ENCODE assay signal across 8 cellular contexts in genomic region chr4:147518846-147519767, GRCh38. TPM values are rescaled to one million over a fixed set of nuclear protein-coding genes. Genes with fewer than 3 reads are reported as not detected.
DNase-seq lines count a peak whose midpoint lies in the region; ATAC-seq and TF ChIP-seq lines count a peak whose summit lies in the region.

No MANE protein-coding gene starts in this region.

- TF ChIP-seq CTCF in epithelial cell of proximal tubule (conservative IDR thresholded peaks at IDR 0.05; ENCODE audit: low read depth, low read length) (peak; percentile 98), nephron (IDR thresholded peaks at IDR 0.05; ENCODE audit: unreplicated experiment in 3 of 3) (peak; percentile 71 to 81 (median 80)), type B pancreatic cell (conservative IDR thresholded peaks at IDR 0.05) (peak; percentile 90)

- DNase-seq in CMK (ENCODE audit: low read depth) (peak; percentile 31), NCI-H2171 treated with DMSO at 0.1 percent for 48 hours (lab: John Stamatoyannopoulos, UW) (peak; percentile 44), epithelial cell of proximal tubule (ENCODE audit: low read depth) (peak; percentile 29), type B pancreatic cell (ENCODE audit: extremely low spot score, unreplicated experiment) (no peak)
- DNase-seq in activated CD4-positive, alpha-beta memory T cell treated with anti-CD3 and anti-CD28 coated beads for 36 hours, result peak; percentile 57

- H3K27me3 Mint-ChIP-seq in activated CD4-positive, alpha-beta memory T cell treated with anti-CD3 and anti-CD28 coated beads for 36 hours, result peaks cover 6% of the 10 kb centered on the region
- no peaks in the 10 kb centered on the region for H3K27me3 Mint-ChIP-seq in nephron (ENCODE audit: low read depth)
- no peaks in the 10 kb centered on the region for H3K27me3 Mint-ChIP-seq in type B pancreatic cell

- ATAC-seq in GM18873 (IDR thresholded peaks at IDR 0.05; ENCODE audit: low FRiP score, unreplicated experiment), result peak; percentile 80
- ATAC-seq in HG03060 (IDR thresholded peaks at IDR 0.05; ENCODE audit: low read depth, unreplicated experiment), result peak; percentile 82

- no peak overlapping the region for H3K4me3 Mint-ChIP-seq in activated CD4-positive, alpha-beta memory T cell treated with anti-CD3 and anti-CD28 coated beads for 36 hours
- no peak overlapping the region for H3K4me3 Mint-ChIP-seq in nephron
- no peak overlapping the region for H3K4me3 Mint-ChIP-seq in type B pancreatic cell

- H3K4me3 ChIP-seq in epithelial cell of proximal tubule (ENCODE audit: low read depth, low read length), result no peak overlapping the region

- intact Hi-C loops in activated CD4-positive, alpha-beta memory T cell treated with anti-CD3 and anti-CD28 coated beads for 36 hours (cut with micrococcal nuclease), result loop anchor here (1.0 kb wide), 2 partner anchors 71 to 347 kb away; no protein-coding TSS in a partner anchor

- H3K27ac Mint-ChIP-seq in activated CD4-positive, alpha-beta memory T cell treated with anti-CD3 and anti-CD28 coated beads for 36 hours, result no peak overlapping the region
- H3K27ac Mint-ChIP-seq in nephron, result peak overlapping the region in 1 of 3 experiments; percentile 0
- no peak overlapping the region for H3K27ac Mint-ChIP-seq in type B pancreatic cell

- H3K36me3 Mint-ChIP-seq in activated CD4-positive, alpha-beta memory T cell treated with anti-CD3 and anti-CD28 coated beads for 36 hours, result no peaks in the 10 kb centered on the region
- H3K36me3 Mint-ChIP-seq in nephron (ENCODE audit: low read depth) (peaks cover 35% of the 10 kb centered on the region), type B pancreatic cell (peaks cover 7% of the 10 kb centered on the region)

- CTCF ChIA-PET in activated CD4-positive, alpha-beta memory T cell treated with anti-CD3 and anti-CD28 coated beads for 36 hours (lab: Charles Lee), result interaction anchor here (0.6 to 2.5 kb wide), 28 partner anchors 9 to 500 kb away, joined by 3 to 59 read pairs (median 4); partner anchors contain the start of genes ARHGAP10, PRMT9 and TMEM184C

- H3K9me3 Mint-ChIP-seq in activated CD4-positive, alpha-beta memory T cell treated with anti-CD3 and anti-CD28 coated beads for 36 hours, result no peaks in the 10 kb centered on the region
- H3K9me3 Mint-ChIP-seq in nephron (no peaks in the 10 kb centered on the region), type B pancreatic cell (peaks cover 4% of the 10 kb centered on the region)

- H3K4me1 Mint-ChIP-seq in activated CD4-positive, alpha-beta memory T cell treated with anti-CD3 and anti-CD28 coated beads for 36 hours (ENCODE audit: low read depth), result no peaks in the 10 kb centered on the region
- H3K4me1 Mint-ChIP-seq in nephron (peaks cover 10% of the 10 kb centered on the region), type B pancreatic cell (ENCODE audit: unreplicated experiment) (peaks cover 4% of the 10 kb centered on the region)

- POLR2A ChIA-PET in activated CD4-positive, alpha-beta memory T cell treated with anti-CD3 and anti-CD28 coated beads for 36 hours (lab: Charles Lee), result no interaction called here

RNA-seq across cellular contexts. Expression of gene EDNRA, which starts 38.2 kb away (rescaled TPM):
- not detected for total RNA-seq in activated CD4-positive, alpha-beta memory T cell treated with anti-CD3 and anti-CD28 coated beads for 36 hours
- total RNA-seq in epithelial cell of proximal tubule, result 3.3 and 3.9 TPM in 2 replicates
- 8.3 and 37.6 TPM in 2 replicates for total RNA-seq in type B pancreatic cell (ENCODE audit: low replicate concordance)
